ENCODE assay signal across 8 cellular contexts in the genomic region with DNA sequence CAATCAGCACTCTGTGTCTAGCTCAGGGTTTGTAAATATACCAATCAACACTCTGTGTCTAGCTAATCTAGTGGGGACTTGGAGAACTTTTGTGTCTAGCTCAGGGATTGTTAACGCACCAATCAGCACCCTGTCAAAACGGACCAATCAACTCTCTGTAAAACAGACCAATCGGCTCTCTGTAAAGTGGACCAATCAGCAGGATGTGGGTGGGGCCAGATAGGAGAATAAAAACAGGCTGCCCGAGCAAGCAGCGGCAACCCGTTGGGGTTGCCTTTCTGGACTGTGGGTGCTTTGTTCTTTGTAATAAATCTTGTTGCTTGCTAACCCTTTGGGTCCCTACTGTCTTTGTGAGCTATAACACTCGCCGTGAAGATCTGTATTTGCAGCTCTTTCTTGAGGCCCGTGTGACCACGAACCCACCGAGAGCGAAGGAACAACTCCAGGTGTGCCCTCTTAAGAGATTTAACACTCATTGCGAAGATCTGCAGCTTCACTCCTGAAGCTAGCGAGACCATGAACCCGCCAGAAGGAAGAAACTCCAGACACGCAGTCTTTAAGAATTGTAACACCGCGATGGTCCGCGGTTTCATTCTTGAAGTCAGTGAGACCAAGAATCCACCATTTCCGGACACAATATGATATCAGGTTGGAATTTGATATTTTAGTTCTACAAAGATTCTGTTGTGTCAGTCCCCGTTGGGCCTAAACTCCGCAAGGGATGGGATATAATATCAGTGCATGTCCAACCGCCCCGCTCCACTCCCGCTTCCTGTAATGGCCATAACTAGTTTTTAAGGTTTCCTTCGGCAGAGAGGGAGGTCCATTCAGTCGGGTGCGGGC. TPM values are rescaled to one million over a fixed set of nuclear protein-coding genes. Genes with fewer than 3 reads are reported as not detected.
A peak's percentile ranks its signal among the peaks of the same experiment; 100 is the strongest.
DNase-seq lines count a peak whose midpoint lies in the region; ATAC-seq and TF ChIP-seq lines count a peak whose summit lies in the region.

No MANE protein-coding gene starts in this region.

- DNase-seq in CD4-positive, alpha-beta T cell: no peak
- DNase-seq in PC-3: no peak
- no peak for DNase-seq in endothelial cell (ENCODE audit: low spot score)
- DNase-seq in ovary: peak in 2 of 5 donors; percentile 31 to 37
- DNase-seq in NCI-H526 (lab: John Stamatoyannopoulos, UW): no peak
- DNase-seq in ACHN: no peak

- no peaks in the 10 kb centered on the region for H3K9me2 ChIP-seq in PC-3 (replicated peaks; ENCODE audit: low read length)

- peak overlapping the region; percentile 93 for H3K4me3 Mint-ChIP-seq in CD4-positive, alpha-beta T cell
- peak overlapping the region; percentile 96 for H3K4me3 Mint-ChIP-seq in endothelial cell (ENCODE audit: unreplicated experiment)

- peaks cover 33% of the 10 kb centered on the region for H3K4me1 Mint-ChIP-seq in CD4-positive, alpha-beta T cell (ENCODE audit: low read depth)
- peaks cover 9% of the 10 kb centered on the region for H3K4me1 Mint-ChIP-seq in endothelial cell (ENCODE audit: unreplicated experiment)

- H3K27ac Mint-ChIP-seq in CD4-positive, alpha-beta T cell: peak overlapping the region; percentile 88
- H3K27ac Mint-ChIP-seq in endothelial cell (ENCODE audit: unreplicated experiment): peak overlapping the region; percentile 57

- peak overlapping the region; percentile 85 for H3K4me3 ChIP-seq in PC-3 (ENCODE audit: low read length)
- peak overlapping the region; percentile 87 for H3K4me3 ChIP-seq in ovary

- no peaks in the 10 kb centered on the region for H3K9me3 Mint-ChIP-seq in CD4-positive, alpha-beta T cell
- H3K9me3 Mint-ChIP-seq in endothelial cell (ENCODE audit: unreplicated experiment): no peaks in the 10 kb centered on the region

- intact Hi-C loops in CD4-positive, alpha-beta T cell (cut with DNase I, micrococcal nuclease): loop anchor here (1.0 to 5.0 kb wide), 4 partner anchors 47 to 286 kb away; a partner anchor contains a TSS
- intact Hi-C loops in PC-3 (cut with micrococcal nuclease): no loop called here
- intact Hi-C loops in ovary (cut with DNase I): no loop called here

- H3K27me3 Mint-ChIP-seq in CD4-positive, alpha-beta T cell: no peaks in the 10 kb centered on the region
- H3K27me3 Mint-ChIP-seq in endothelial cell (ENCODE audit: unreplicated experiment): peaks cover 1% of the 10 kb centered on the region

- ATAC-seq in CD4-positive, alpha-beta T cell (ENCODE audit: poor library complexity): no peak
- ATAC-seq in PC-3: no peak
- ATAC-seq in GM21723 (IDR thresholded peaks at IDR 0.05; ENCODE audit: unreplicated experiment): no peak
- ATAC-seq in HG03280 (IDR thresholded peaks at IDR 0.05; ENCODE audit: unreplicated experiment): no peak

- no peak for TF ChIP-seq CTCF in CD4-positive, alpha-beta T cell (IDR thresholded peaks at IDR 0.05)
- TF ChIP-seq CTCF in PC-3 (conservative IDR thresholded peaks at IDR 0.05; ENCODE audit: low read depth, low read length) (no peak), endothelial cell (IDR thresholded peaks at IDR 0.05; ENCODE audit: unreplicated experiment) (no peak), ovary (IDR thresholded peaks at IDR 0.05) (no peak)

- 88 to 90% (median 89%) methylated on average over 29 of the region's 29 CpGs for WGBS in ovary, 3 donors

- CTCF ChIA-PET in CD4-positive, alpha-beta T cell (lab: Charles Lee): interaction anchor here (1.2 kb wide), 1 partner anchor 48 kb away, joined by 3 read pairs; a partner anchor contains a TSS
- CTCF ChIA-PET in PC-3 (lab: Charles Lee): no interaction called here

- H3K36me3 ChIP-seq in PC-3 (ENCODE audit: low read depth, low read length): no peaks in the 10 kb centered on the region
- H3K36me3 ChIP-seq in ovary: no peaks in the 10 kb centered on the region

- no peaks in the 10 kb centered on the region for H3K9me3 ChIP-seq in CD4-positive, alpha-beta T cell (ENCODE audit: control insufficient read depth, low read length)
- H3K9me3 ChIP-seq in PC-3 (ENCODE audit: low read length) (no peaks in the 10 kb centered on the region), ovary (no peaks in the 10 kb centered on the region)

- no peak for TF ChIP-seq POLR2A in ovary (IDR thresholded peaks at IDR 0.05)

- peaks cover 13% of the 10 kb centered on the region for H3K36me3 Mint-ChIP-seq in CD4-positive, alpha-beta T cell (ENCODE audit: low read depth)
- H3K36me3 Mint-ChIP-seq in endothelial cell (ENCODE audit: low read depth, unreplicated experiment): no peaks in the 10 kb centered on the region

- no peaks in the 10 kb centered on the region for H4K20me1 ChIP-seq in PC-3 (ENCODE audit: low read length)

- no peak for TF ChIP-seq EP300 in ovary (IDR thresholded peaks at IDR 0.05)

- H3K9ac ChIP-seq in PC-3 (ENCODE audit: low read length): peak overlapping the region; percentile 85

- no peaks in the 10 kb centered on the region for H3F3A ChIP-seq in PC-3 (ENCODE audit: low read length, unreplicated experiment)

- no peak overlapping the region for H3K27ac ChIP-seq in CD4-positive, alpha-beta T cell (ENCODE audit: low read depth, low read length)
- H3K27ac ChIP-seq in PC-3 (ENCODE audit: low read length) (no peak overlapping the region), ovary (peak overlapping the region in 1 of 2 donors; percentile 61)

- in situ Hi-C loops in ACHN (cut with HindIII; ENCODE audit: low pct_ligation_motif_present, low pct_unique_long_range_greater_than_20kb, low sequenced_read_pairs): no loop called here

- H3K79me2 ChIP-seq in PC-3 (ENCODE audit: low read length): 0 out of 2 replicates have a peak, but pooled peaks cover 4% of the 10 kb centered on the region

- no peaks in the 10 kb centered on the region for H3K27me3 ChIP-seq in CD4-positive, alpha-beta T cell (ENCODE audit: control insufficient read depth, insufficient read depth, low read length)
- H3K27me3 ChIP-seq in PC-3 (ENCODE audit: low read length) (no peaks in the 10 kb centered on the region), ovary (no peaks in the 10 kb centered on the region)

- peak overlapping the region; percentile 91 for H2AFZ ChIP-seq in PC-3 (ENCODE audit: low read length)

- peak overlapping the region; percentile 91 for H3K4me2 ChIP-seq in PC-3 (ENCODE audit: low read length)

- POLR2A ChIA-PET in CD4-positive, alpha-beta T cell (lab: Charles Lee): no interaction called here
- POLR2A ChIA-PET in PC-3 (lab: Charles Lee; ENCODE audit: unreplicated experiment): no interaction called here

- BruUV-seq in PC-3 (replicated peaks; lab: Mats Ljungman, UMichigan): no TSS peak

- H3K4me1 ChIP-seq in PC-3 (ENCODE audit: insufficient read depth, low read length) (0 out of 2 replicates have a peak, but pooled peaks cover 6% of the 10 kb centered on the region), ovary (ENCODE audit: insufficient read depth) (peaks cover 3% of the 10 kb centered on the region)

RNA-seq across cellular contexts. Expression of a gene that starts 0.7 kb away (rescaled TPM):
- 1 to 10 TPM; 6.6 to 8.3 TPM for total RNA-seq in CD4-positive, alpha-beta T cell
- 1.1 and 3.4 TPM in 2 replicates for total RNA-seq in PC-3 (2014; rRNA removed)
- total RNA-seq in endothelial cell (ENCODE audit: unreplicated experiment): 4.7 TPM
- 10 to 100 TPM in 4 of 7 donors, 1 to 10 TPM in 3; 6.7 to 13.6 (median 12.1) TPM for total RNA-seq in ovary
- polyA plus RNA-seq in ovary: 1 to 10 TPM; 9.3 to 9.9 TPM

RNA-seq across cellular contexts. Expression of a gene that starts 32.0 kb away (rescaled TPM):
- 10 to 100 TPM; 42.9 to 44.2 TPM for total RNA-seq in CD4-positive, alpha-beta T cell
- 98.3 and 125 TPM in 2 replicates for total RNA-seq in PC-3 (2014; rRNA removed)
- total RNA-seq in endothelial cell (ENCODE audit: unreplicated experiment): 30.8 TPM
- total RNA-seq in ovary: 10 to 100 TPM; 28.8 to 40.0 (median 35.2) TPM
- 10 to 100 TPM; 21.1 to 21.8 TPM for polyA plus RNA-seq in ovary

RNA-seq across cellular contexts. Expression of a gene that starts 47.7 kb away (rescaled TPM):
- total RNA-seq in CD4-positive, alpha-beta T cell: 1 to 10 TPM; 7.2 to 7.5 TPM
- total RNA-seq in PC-3 (2014; rRNA removed) (10.5 and 11.8 TPM in 2 replicates), endothelial cell (ENCODE audit: unreplicated experiment) (14.9 TPM), ovary (10 to 100 TPM; 15.9 to 39.8 (median 26.6) TPM)
- 10 to 100 TPM in 1 of 2 donors, 1 to 10 TPM in 1; 9.0 to 16.4 TPM for polyA plus RNA-seq in ovary

Comparison
In these comparisons a context has a peak if more than half of its experiments do, and no peak if none do; other contexts are left out.
1. intact Hi-C loops: an anchor here in CD4-positive, alpha-beta T cell (1.0 to 5.0 kb wide); none called in PC-3 and ovary.